In genomic region chr4:25970691-25971427, GRCh38 we compare ENCODE assay signal across 11 cellular contexts. TPM values are rescaled to one million over a fixed set of nuclear protein-coding genes. Genes with fewer than 3 reads are reported as not detected.
DNase-seq lines count a peak whose midpoint lies in the region; ATAC-seq and TF ChIP-seq lines count a peak whose summit lies in the region.
"Had no signal": no experiment of that assay in that cellular context is flagged by ENCODE, and none has a peak within 500 bp of the region (broad histone marks: within the 10 kb centered on the region; RNA-seq: fewer than 3 reads in every experiment).

No MANE protein-coding gene starts in this region.

- no peak for TF ChIP-seq CTCF in IMR-90 (conservative IDR thresholded peaks at IDR 0.05; ENCODE audit: low read depth, low read length)

- no peak for ATAC-seq in IMR-90 (ENCODE audit: low read depth)
- peak; percentile 58 for ATAC-seq in sciatic nerve
- ATAC-seq in HG02884 (IDR thresholded peaks at IDR 0.05; ENCODE audit: unreplicated experiment): no peak
- ATAC-seq in HG03159 (IDR thresholded peaks at IDR 0.05; ENCODE audit: unreplicated experiment): no peak

- H2BK5ac ChIP-seq in IMR-90 (ENCODE audit: low read depth, low read length, poor library complexity, severe bottlenecking): no peak overlapping the region

- no peak for TF ChIP-seq RAD21 in IMR-90 (IDR thresholded peaks at IDR 0.05; ENCODE audit: low read length)

- H2BK120ac ChIP-seq in IMR-90 (ENCODE audit: low read depth, low read length): no peak overlapping the region

- peak overlapping the region; percentile 73 for H2AFZ ChIP-seq in IMR-90 (replicated peaks; ENCODE audit: low read length, poor library complexity)

- no peak overlapping the region for H2BK15ac ChIP-seq in IMR-90 (ENCODE audit: low read depth, low read length)

- no peaks in the 10 kb centered on the region for H3K9me3 ChIP-seq in IMR-90 (ENCODE audit: control insufficient read depth, insufficient read depth, low read length)

- no peak overlapping the region for H3K27ac ChIP-seq in IMR-90 (ENCODE audit: insufficient read depth, low read length)

- BruUV-seq in IMR-90 (replicated peaks; lab: Mats Ljungman, UMichigan): no TSS peak

- H2AK5ac ChIP-seq in IMR-90 (ENCODE audit: low read depth, low read length): no peak overlapping the region

- no peak overlapping the region for H3K18ac ChIP-seq in IMR-90 (ENCODE audit: low read depth, low read length)

- H4K20me1 ChIP-seq in IMR-90 (ENCODE audit: insufficient read depth, low read length): no peaks in the 10 kb centered on the region

- no peak overlapping the region for H3K9ac ChIP-seq in IMR-90 (ENCODE audit: low read depth, low read length)

- intact Hi-C loops in IMR-90 (cut with micrococcal nuclease): no loop called here
- intact Hi-C loops in sciatic nerve (cut with DNase I): no loop called here

- 93% methylated on average over 2 of the region's 6 CpGs; no CpG with 5 or more reads in 1 of the 2 experiments for WGBS in IMR-90 (ENCODE audit: extremely low coverage in 2 of 2, insufficient read length in 1 of 2), 2 experiments

- no peaks in the 10 kb centered on the region for H3K4me1 ChIP-seq in IMR-90 (ENCODE audit: control insufficient read depth, insufficient read depth, low read length)

- dilution Hi-C loops in IMR-90 (cut with HindIII; ENCODE audit: low sequenced_read_pairs, unreplicated experiment): no loop called here

- POLR2A ChIA-PET in IMR-90 (lab: Charles Lee; ENCODE audit: unreplicated experiment): no interaction called here

- peaks cover 7% of the 10 kb centered on the region for H3K27me3 ChIP-seq in IMR-90 (ENCODE audit: control insufficient read depth, insufficient read depth, low read length)

- no peaks in the 10 kb centered on the region for H3K36me3 ChIP-seq in IMR-90 (ENCODE audit: control insufficient read depth, insufficient read depth, low read length)

- no peak overlapping the region for H3K4me2 ChIP-seq in IMR-90 (ENCODE audit: low read depth, low read length)

- no peak overlapping the region for H4K5ac ChIP-seq in IMR-90 (ENCODE audit: low read depth, low read length)

- H3K79me1 ChIP-seq in IMR-90 (ENCODE audit: low read depth in 1 of 2, low read length in 2 of 2): no peaks in the 10 kb centered on the region

- no peak overlapping the region for H2BK20ac ChIP-seq in IMR-90 (ENCODE audit: low read depth, low read length)

- H2AK9ac ChIP-seq in IMR-90 (replicated peaks; ENCODE audit: low read depth, low read length, poor library complexity): no peak overlapping the region

- H3K4me3 ChIP-seq in IMR-90 (ENCODE audit: insufficient read depth, low read depth, low read length): no peak overlapping the region

- H4K91ac ChIP-seq in IMR-90 (ENCODE audit: insufficient read depth, low read depth, low read length): no peak overlapping the region

- in situ Hi-C loops in IMR-90 (cut with MboI; ENCODE audit: low sequenced_read_pairs): no loop called here

- no peak for DNase-seq in IMR-90
- DNase-seq in anterior cingulate cortex (lab: John Stamatoyannopoulos, UW): peak in 38 of 58 donors; percentile 14 to 92 (median 48)
- DNase-seq in islet precursor cell: peak; percentile 74
- no peak for DNase-seq in sciatic nerve (ENCODE audit: low spot score)
- DNase-seq in NCI-H446 (lab: John Stamatoyannopoulos, UW): no peak
- DNase-seq in NCI-H446 treated with DMSO at 0.1 percent for 48 hours (lab: John Stamatoyannopoulos, UW): no peak
- DNase-seq: activated CD4-positive, alpha-beta memory T cell treated with anti-CD3 and anti-CD28 coated beads for 36 hours; COR-L47; GOT3 had no signal

- no peak for TF ChIP-seq POLR2A in IMR-90 (IDR thresholded peaks at IDR 0.05; ENCODE audit: low read depth, low read length)

- no peak overlapping the region for H3K14ac ChIP-seq in IMR-90 (replicated peaks; ENCODE audit: low read depth, low read length)

- H3K56ac ChIP-seq in IMR-90 (ENCODE audit: extremely low read depth, insufficient read depth, low read length): no peak overlapping the region

- CTCF ChIA-PET in IMR-90 (lab: Yijun Ruan, JAX): no interaction called here

- H3K23ac ChIP-seq in IMR-90 (ENCODE audit: low read depth, low read length): no peak overlapping the region

- H3K9me1 ChIP-seq in IMR-90 (ENCODE audit: insufficient read depth, low read length): no peaks in the 10 kb centered on the region

- H4K8ac ChIP-seq in IMR-90 (ENCODE audit: low read depth in 2 of 2, low read length in 2 of 2): peak overlapping the region in 1 of 2 experiments; percentile 56; a peak in 2 of 4 replicates

- no peak overlapping the region for H3K4ac ChIP-seq in IMR-90 (ENCODE audit: low read depth, low read length)

TF ChIP-seq in IMR-90, 13 proteins besides CTCF, POLR2A, EP300 and RAD21:
- no peak for TF ChIP-seq CHD1 (IDR thresholded peaks at IDR 0.05; ENCODE audit: low read depth, low read length)
- TF ChIP-seq MAFK (IDR thresholded peaks at IDR 0.05; ENCODE audit: low read depth, low read length): no peak

RNA-seq across cellular contexts. Expression of gene SMIM20, which starts 56.8 kb away (rescaled TPM):
- total RNA-seq in IMR-90 (2012; rRNA removed): 13.6 and 24.4 TPM in 2 replicates
- 20.5 and 23.1 TPM in 2 replicates for polyA plus RNA-seq in IMR-90 (2012; rRNA removed)
- polyA plus RNA-seq in IMR-90 (2012; cell fraction: cytosol; rRNA removed): 6.7 and 13.7 TPM in 2 replicates
- 2.5 and 9.9 TPM in 2 replicates for polyA plus RNA-seq in IMR-90 (2012; cell fraction: nucleus; rRNA removed; ENCODE audit: low replicate concordance)
- total RNA-seq in sciatic nerve: 22.7 TPM

Comparison
In these comparisons a context has a peak if more than half of its experiments do, and no peak if none do; other contexts are left out.
1. DNase-seq: peak in anterior cingulate cortex (38 of 58) and islet precursor cell (single experiment); none in IMR-90 (single experiment), sciatic nerve (single experiment), NCI-H446 (0 of 2) and NCI-H446 treated with DMSO at 0.1 percent for 48 hours (single experiment).